Comparison of ENCODE assay signal across 27 cellular contexts in genomic region chr17:28020515-28020914, GRCh38. TPM values are rescaled to one million over a fixed set of nuclear protein-coding genes. Genes with fewer than 3 reads are reported as not detected.
DNase-seq lines count a peak whose midpoint lies in the region; ATAC-seq, FAIRE-seq and TF ChIP-seq lines count a peak whose summit lies in the region.
"Had no signal": no experiment of that assay in that cellular context is flagged by ENCODE, and none has a peak within 500 bp of the region (broad histone marks: within the 10 kb centered on the region; RNA-seq: fewer than 3 reads in every experiment).

No MANE protein-coding gene starts in this region.

- H3K27ac ChIP-seq in A549 (no peak overlapping the region), K562 (ENCODE audit: extremely low read depth, low read depth, low read length) (no peak overlapping the region)
- H3K27ac ChIP-seq: BLaER1 had no signal

- H3K36me3 ChIP-seq in K562 (ENCODE audit: control insufficient read depth, insufficient read depth, low read length): no peaks in the 10 kb centered on the region
- H3K36me3 ChIP-seq: BE2C, BLaER1 had no signal

- H3K9me3 ChIP-seq in A549 (no peaks in the 10 kb centered on the region), K562 (replicated peaks; ENCODE audit: control insufficient read depth, insufficient read depth, low read depth, low read length) (no peaks in the 10 kb centered on the region)
- H3K9me3 ChIP-seq: BE2C, BLaER1 had no signal

- peaks cover 9% of the 10 kb centered on the region for H3K27me3 Mint-ChIP-seq in stimulated activated memory B cell treated with anti-CD40 and anti-IgM and Interleukin-4, amounts not matched to agents 10 μg/mL and 1 μg/mL and 100 μg/mL, for 72 hours

- H2AFZ ChIP-seq in K562 (ENCODE audit: low read depth, low read length): no peak overlapping the region

- no peaks in the 10 kb centered on the region for H3K9me1 ChIP-seq in K562 (ENCODE audit: control insufficient read depth, insufficient read depth, low read length)

- H3K9me3 Mint-ChIP-seq in stimulated activated memory B cell treated with anti-CD40 and anti-IgM and Interleukin-4, amounts not matched to agents 10 μg/mL and 1 μg/mL and 100 μg/mL, for 72 hours: no peaks in the 10 kb centered on the region
- H3K9me3 Mint-ChIP-seq: CD8-positive, alpha-beta memory T cell had no signal

- no peaks in the 10 kb centered on the region for H3K4me1 ChIP-seq in A549
- 0 out of 5 replicates have a peak, but pooled peaks cover 0 to 2% of the 10 kb centered on the region in 2 experiments for H3K4me1 ChIP-seq in K562 (replicated peaks in 1 of 2; ENCODE audit: control insufficient read depth in 2 of 2, insufficient read depth in 2 of 2, low read length in 2 of 2)
- H3K4me1 ChIP-seq: BE2C, BLaER1 had no signal

- H3K4me2 ChIP-seq in A549 (no peak overlapping the region), K562 (ENCODE audit: insufficient read depth, low read length) (no peak overlapping the region)
- H3K4me2 ChIP-seq: BLaER1 had no signal

- no peaks in the 10 kb centered on the region for H3K36me3 Mint-ChIP-seq in stimulated activated memory B cell treated with anti-CD40 and anti-IgM and Interleukin-4, amounts not matched to agents 10 μg/mL and 1 μg/mL and 100 μg/mL, for 72 hours
- H3K36me3 Mint-ChIP-seq: CD14-positive monocyte; CD4-positive, alpha-beta memory T cell; CD4-positive, CD25-positive, alpha-beta regulatory T cell; CD8-positive, alpha-beta memory T cell had no signal

- BruUV-seq in K562 (replicated peaks; lab: Mats Ljungman, UMichigan): no TSS peak

- H3K4me1 Mint-ChIP-seq in stimulated activated memory B cell treated with anti-CD40 and anti-IgM and Interleukin-4, amounts not matched to agents 10 μg/mL and 1 μg/mL and 100 μg/mL, for 72 hours: peaks cover 6% of the 10 kb centered on the region
- H3K4me1 Mint-ChIP-seq: CD14-positive monocyte; CD4-positive, alpha-beta memory T cell; CD4-positive, CD25-positive, alpha-beta regulatory T cell; CD8-positive, alpha-beta memory T cell had no signal

- no peak for DNase-seq in A549 (ENCODE audit: low read depth in 1 of 2, low spot score in 1 of 2)
- no peak for DNase-seq in K562 (ENCODE audit: extremely low read depth in 1 of 4, low spot score in 3 of 4)
- DNase-seq in frontal cortex (ENCODE audit: low spot score in 2 of 2): no peak
- DNase-seq in mucosa of gallbladder (ENCODE audit: low spot score): no peak
- DNase-seq in MV-4-11 (lab: John Stamatoyannopoulos, UW): no peak
- DNase-seq in NOMO-1 treated with DMSO at 0.1 percent for 48 hours (lab: John Stamatoyannopoulos, UW; ENCODE audit: unreplicated experiment): no peak
- DNase-seq: 8988T; ACHN; BE2C; C1 segment of cervical spinal cord; CD4-positive, alpha-beta memory T cell; CD4-positive, CD25-positive, alpha-beta regulatory T cell; CD8-positive, alpha-beta memory T cell; COR-L47; DMS 273 treated with DMSO at 0.1 percent for 48 hours; DMS153; DMS53; DMS79; DND-41; EL; GF-D8 had no signal

- H3K27me3 ChIP-seq in K562 (ENCODE audit: control insufficient read depth in 2 of 2, insufficient read depth in 2 of 2, low read length in 2 of 2): no peaks in the 10 kb centered on the region
- H3K27me3 ChIP-seq: BE2C, BLaER1 had no signal

- in situ Hi-C loops in K562 (cut with MboI): no loop called here

- no peak for TF ChIP-seq RAD21 in A549 (conservative IDR thresholded peaks at IDR 0.05 in 1 of 2, IDR thresholded peaks at IDR 0.05 in 1 of 2)
- no peak for TF ChIP-seq RAD21 in K562 (CRISPR knock-in tag; conservative IDR thresholded peaks at IDR 0.05 in 1 of 2, IDR thresholded peaks at IDR 0.05 in 1 of 2)

- H4K20me1 ChIP-seq in K562 (replicated peaks; ENCODE audit: control insufficient read depth, insufficient read depth, low read length): no peaks in the 10 kb centered on the region
- H4K20me1 ChIP-seq: BLaER1 had no signal

- no peak for TF ChIP-seq CTCF in A549 (IDR thresholded peaks at IDR 0.05)
- TF ChIP-seq CTCF in K562 (IDR thresholded peaks at IDR 0.05 in 2 of 3, conservative IDR thresholded peaks at IDR 0.05 in 1 of 3; ENCODE audit: insufficient read depth in 2 of 3, low read depth in 1 of 3, low read length in 3 of 3): no peak

- WGBS in A549 (ENCODE audit: missing lambda C conversion rate): 4% methylated on average over 1 of the region's 1 CpG
- 0% methylated on average over 1 of the region's 1 CpG for WGBS in K562 (ENCODE audit: insufficient coverage, low coverage, missing lambda C conversion rate)

- no peak for TF ChIP-seq POLR2A in A549 (IDR thresholded peaks at IDR 0.05; ENCODE audit: low read length)
- no peak for TF ChIP-seq POLR2A in K562 (conservative IDR thresholded peaks at IDR 0.05)

- FAIRE-seq in A204.1 (lab: Jason Lieb, UNC): peak; percentile 14
- peak; percentile 54 for FAIRE-seq in A549 (lab: Jason Lieb, UNC)
- no peak for FAIRE-seq in K562 (lab: Jason Lieb, UNC)
- FAIRE-seq in frontal cortex (lab: Jason Lieb, UNC): peak; percentile 61
- FAIRE-seq: GM12891, GM19239 had no signal

- ATAC-seq in A549 (no peak), K562 (no peak)
- ATAC-seq in stimulated activated memory B cell treated with anti-CD40 and anti-IgM and Interleukin-4, amounts not matched to agents 10 μg/mL and 1 μg/mL and 100 μg/mL, for 72 hours: no peak

- no peak overlapping the region for H3K4me3 Mint-ChIP-seq in stimulated activated memory B cell treated with anti-CD40 and anti-IgM and Interleukin-4, amounts not matched to agents 10 μg/mL and 1 μg/mL and 100 μg/mL, for 72 hours
- H3K4me3 Mint-ChIP-seq: CD14-positive monocyte; CD4-positive, alpha-beta memory T cell; CD4-positive, CD25-positive, alpha-beta regulatory T cell; CD8-positive, alpha-beta memory T cell had no signal

- intact Hi-C loops in K562 (cut with micrococcal nuclease): no loop called here

- POLR2A ChIA-PET in A549 (lab: Yijun Ruan, JAX) (no interaction called here), K562 (lab: Yijun Ruan, JAX) (interaction anchor here (1.0 to 2.8 kb wide), 4 partner anchors 9 to 39 kb away, joined by 3 to 15 read pairs (median 4); no protein-coding TSS in a partner anchor)

- no peak overlapping the region for H3K4me3 ChIP-seq in A549
- H3K4me3 ChIP-seq in K562: no peak overlapping the region
- H3K4me3 ChIP-seq: BLaER1 had no signal

- CTCF ChIA-PET in A549 (lab: Yijun Ruan, JAX) (interaction anchor here (0.9 to 1.0 kb wide), 3 partner anchors 12 to 141 kb away, joined by 3 to 4 read pairs (median 3); no protein-coding TSS in a partner anchor), K562 (lab: Yijun Ruan, JAX; ENCODE audit: low intra/inter-chr PET ratio) (no interaction called here)

- TF ChIP-seq EP300 in A549 (IDR thresholded peaks at IDR 0.05) (no peak), K562 (IDR thresholded peaks at IDR 0.05; ENCODE audit: low read length) (no peak)

- no peak overlapping the region for H3K27ac Mint-ChIP-seq in stimulated activated memory B cell treated with anti-CD40 and anti-IgM and Interleukin-4, amounts not matched to agents 10 μg/mL and 1 μg/mL and 100 μg/mL, for 72 hours
- H3K27ac Mint-ChIP-seq: CD14-positive monocyte; CD4-positive, alpha-beta memory T cell; CD4-positive, CD25-positive, alpha-beta regulatory T cell; CD8-positive, alpha-beta memory T cell had no signal

- H3K79me2 ChIP-seq in K562 (ENCODE audit: control insufficient read depth, insufficient read depth, low read length): no peaks in the 10 kb centered on the region

- no peak overlapping the region for H3K9ac ChIP-seq in K562 (ENCODE audit: insufficient read depth in 1 of 2, low read depth in 2 of 2, low read length in 2 of 2)
- H3K9ac ChIP-seq: BLaER1 had no signal

TF ChIP-seq in A549, 52 proteins besides CTCF, POLR2A, EP300 and RAD21 (continues in another document):
- no peak for TF ChIP-seq FOSB (CRISPR knock-in tag; IDR thresholded peaks at IDR 0.05)

TF ChIP-seq in K562, 482 proteins besides CTCF, POLR2A, EP300 and RAD21:
- TF ChIP-seq MIER1 (IDR thresholded peaks at IDR 0.05; ENCODE audit: low read depth) (no peak), SAFB (IDR thresholded peaks at IDR 0.05; ENCODE audit: borderline replicate concordance, low read depth, low read length) (no peak), ZNF316 (IDR thresholded peaks at IDR 0.05) (peak; percentile 64; the same call in 1 of the 2 replicates), GATA2 (CRISPR knock-in tag; IDR thresholded peaks at IDR 0.05) (no peak), MAFG (tag; conservative IDR thresholded peaks at IDR 0.05) (0 out of 2 replicates have a peak, but pooled peaks have one; percentile 35), C11orf30 (IDR thresholded peaks at IDR 0.05; ENCODE audit: low read depth) (peak; percentile 53; the same call in 1 of the 2 replicates)

RNA-seq across cellular contexts. Expression of gene NLK, which starts 22.0 kb away (rescaled TPM):
- polyA plus RNA-seq in A549 (2011; rRNA removed): 26.5 and 45.3 TPM in 2 replicates
- polyA plus RNA-seq in A549 (2012; cell fraction: cytosol; rRNA removed): 7.2 and 10.6 TPM in 2 replicates
- polyA plus RNA-seq in A549 (2012; cell fraction: nucleus; rRNA removed): 8.8 and 9.6 TPM in 2 replicates
- polyA plus RNA-seq in A549 (2017; fragmentation: RNase III; extraction: RNeasy Plus Mini Kit Qiagen cat#74134 plus additional on column Dnase treatment): 10.8 to 11.9 TPM (median 11.8 TPM) in 3 replicates
- 44.9 and 46.3 TPM in 2 replicates for polyA minus RNA-seq in A549 (2011; rRNA and poly(A)+ RNA removed)
- 88.0 and 129 TPM in 2 replicates for total RNA-seq in K562 (2011; cell fraction: chromatin; rRNA removed; ENCODE audit: low replicate concordance)
- total RNA-seq in K562 (2011; cell fraction: nucleolus; rRNA removed): 64.0 and 66.8 TPM in 2 replicates
- total RNA-seq in K562 (2011; cell fraction: nucleoplasm; rRNA removed): 80.4 and 113 TPM in 2 replicates
- total RNA-seq in K562 (2014; rRNA removed): 25.7 and 25.8 TPM in 2 replicates
- 26.3 and 29.8 TPM in 2 replicates for total RNA-seq in K562 (2014; rRNA removed; fragmentation: Illumina TruSeq; extraction: Trizol)
- 33.2 and 33.7 TPM in 2 replicates for total RNA-seq in K562 (2015; rRNA removed; fragmentation: Illumina TruSeq; extraction: Trizol)
- total RNA-seq in K562 (2021): 29.1 and 29.2 TPM in 2 replicates
- polyA plus RNA-seq in K562 (2011; rRNA removed): 44.4 and 59.6 TPM in 2 replicates
- 26.6 and 30.8 TPM in 2 replicates for polyA plus RNA-seq in K562 (2011; cell fraction: cytosol; rRNA removed)
- 92.1 and 137 TPM in 2 replicates for polyA plus RNA-seq in K562 (2011; cell fraction: nucleus; rRNA removed)
- 24.3 and 28.6 TPM in 2 replicates for polyA plus RNA-seq in K562 (2012)
- polyA plus RNA-seq in K562 (2014; fragmentation: Illumina TruSeq; extraction: Trizol): 30.5 and 33.7 TPM in 2 replicates
- polyA plus RNA-seq in K562 (2014; fragmentation: Nextera tagmentation; extraction: Ambion mirVana): 10 to 100 TPM; 10.9 to 11.1 TPM
- 26.7 and 27.7 TPM in 2 replicates for polyA plus RNA-seq in K562 (2014; rRNA removed)
- polyA minus RNA-seq in K562 (2011; rRNA and poly(A)+ RNA removed): 58.5 and 80.6 TPM in 2 replicates
- polyA minus RNA-seq in K562 (2011; cell fraction: cytosol; rRNA and poly(A)+ RNA removed): 21.7 and 34.5 TPM in 2 replicates
- polyA minus RNA-seq in K562 (2011; cell fraction: nucleus; rRNA and poly(A)+ RNA removed): 64.1 and 102 TPM in 2 replicates
- 73.0 TPM for total RNA-seq in frontal cortex
- 35.7 TPM for total RNA-seq in mucosa of gallbladder
